In genomic region chr3:114687157-114687556, GRCh38 we compare ENCODE assay signal across 14 cellular contexts.
A peak's percentile ranks its signal among the peaks of the same experiment; 100 is the strongest.
DNase-seq lines count a peak whose midpoint lies in the region; TF ChIP-seq lines count a peak whose summit lies in the region.
"Had no signal": no experiment of that assay in that cellular context is flagged by ENCODE, and none has a peak within 500 bp of the region (broad histone marks: within the 10 kb centered on the region; RNA-seq: fewer than 3 reads in every experiment).

No MANE protein-coding gene starts in this region.

- no peak overlapping the region for H4K8ac ChIP-seq in neuronal stem cell (ENCODE audit: low read depth, low read length)

- H3K79me2 ChIP-seq in ACC112 (ENCODE audit: control insufficient read depth, insufficient read depth, low read length, unreplicated experiment) (no peaks in the 10 kb centered on the region), fibroblast of lung (ENCODE audit: control insufficient read depth, insufficient read depth, low read length) (no peaks in the 10 kb centered on the region)

- H2AFZ ChIP-seq in ACC112 (ENCODE audit: low read length, unreplicated experiment) (peak overlapping the region; percentile 70), fibroblast of lung (ENCODE audit: low read length) (peak overlapping the region; percentile 64), neuronal stem cell (ENCODE audit: low read length) (no peak overlapping the region)

- DNase-seq in OCI-M1 (lab: John Stamatoyannopoulos, UW): peak; percentile 34
- DNase-seq in fibroblast of lung (ENCODE audit: low read depth in 2 of 2): no peak
- DNase-seq in osteocyte (ENCODE audit: extremely low spot score, unreplicated experiment): no peak
- DNase-seq in neuronal stem cell (ENCODE audit: low spot score): no peak
- DNase-seq in HT-29 (ENCODE audit: low spot score): no peak
- DNase-seq in COLO668 (lab: John Stamatoyannopoulos, UW; ENCODE audit: unreplicated experiment): no peak
- DNase-seq: CD4-positive, alpha-beta memory T cell; DMS79 treated with DMSO at 0.1 percent for 48 hours; NCI-H1092; NCI-H1694 treated with DMSO at 0.1 percent for 48 hours; NCI-H69; PC-3 had no signal

- H3K36me3 ChIP-seq in ACC112 (ENCODE audit: insufficient read depth, low read length) (no peaks in the 10 kb centered on the region), fibroblast of lung (ENCODE audit: control insufficient read depth, insufficient read depth, low read length) (no peaks in the 10 kb centered on the region), neuronal stem cell (replicated peaks in 1 of 2; ENCODE audit: control insufficient read depth in 2 of 2, insufficient read depth in 2 of 2, low read length in 2 of 2) (no peaks in the 10 kb centered on the region)

- peak overlapping the region; percentile 59 for H3K27ac Mint-ChIP-seq in osteocyte (ENCODE audit: unreplicated experiment)

- H3K4me2 ChIP-seq in fibroblast of lung (ENCODE audit: extremely low read depth, insufficient read depth, low read length) (no peak overlapping the region), neuronal stem cell (ENCODE audit: insufficient read depth, low read length, poor library complexity, severe bottlenecking) (no peak overlapping the region)
- H3K4me2 ChIP-seq: A549 had no signal

- H3K9ac ChIP-seq in fibroblast of lung (ENCODE audit: insufficient read depth, low read length): no peak overlapping the region
- H3K9ac ChIP-seq in neuronal stem cell (ENCODE audit: low read depth, low read length, poor library complexity): no peak overlapping the region

- H3K14ac ChIP-seq in neuronal stem cell (ENCODE audit: low read length): no peak overlapping the region

- no peaks in the 10 kb centered on the region for H3K27me3 ChIP-seq in ACC112 (ENCODE audit: insufficient read depth, low read length)
- H3K27me3 ChIP-seq in fibroblast of lung (ENCODE audit: control insufficient read depth, insufficient read depth, low read length): no peaks in the 10 kb centered on the region
- no peaks in the 10 kb centered on the region for H3K27me3 ChIP-seq in neuronal stem cell (ENCODE audit: control insufficient read depth in 3 of 3, insufficient read depth in 3 of 3, low read depth in 1 of 3, low read length in 3 of 3)

- H2BK120ac ChIP-seq in neuronal stem cell (ENCODE audit: low read depth, low read length): no peak overlapping the region

- no CpG with 5 or more reads among the region's 3 CpGs for WGBS in neuronal stem cell (ENCODE audit: extremely low coverage in 2 of 2, insufficient read length in 2 of 2, insufficient replicate concordance in 1 of 2), 2 donors

- H3K23ac ChIP-seq in neuronal stem cell (ENCODE audit: low read depth, low read length, poor library complexity): no peak overlapping the region

- H3K79me1 ChIP-seq in neuronal stem cell (ENCODE audit: low read depth, low read length): no peaks in the 10 kb centered on the region

- no peaks in the 10 kb centered on the region for H3K27me3 Mint-ChIP-seq in osteocyte (ENCODE audit: unreplicated experiment)
- H3K27me3 Mint-ChIP-seq: CD4-positive, alpha-beta memory T cell had no signal

- H3K36me3 Mint-ChIP-seq in osteocyte (ENCODE audit: unreplicated experiment): no peaks in the 10 kb centered on the region

- H3K4me1 ChIP-seq in ACC112 (ENCODE audit: control insufficient read depth, insufficient read depth, low read length, unreplicated experiment) (peaks cover 4% of the 10 kb centered on the region), fibroblast of lung (ENCODE audit: control insufficient read depth, extremely low read depth, insufficient read depth, low read length) (no peaks in the 10 kb centered on the region), neuronal stem cell (ENCODE audit: control insufficient read depth in 2 of 2, insufficient read depth in 1 of 2, low read depth in 1 of 2, low read length in 2 of 2) (peaks cover 2 to 14% of the 10 kb centered on the region in 2 donors)

- H2AK5ac ChIP-seq in neuronal stem cell (ENCODE audit: low read depth, low read length): no peak overlapping the region

- no peak overlapping the region for H3K4ac ChIP-seq in neuronal stem cell (ENCODE audit: low read length)

- H4K91ac ChIP-seq in neuronal stem cell (ENCODE audit: low read depth, low read length, poor library complexity): no peak overlapping the region

- H3K27ac ChIP-seq in ACC112 (ENCODE audit: low read depth, low read length) (no peak overlapping the region), fibroblast of lung (ENCODE audit: insufficient read depth, low read length) (no peak overlapping the region), neuronal stem cell (replicated peaks; ENCODE audit: low read length) (no peak overlapping the region)
- H3K27ac ChIP-seq: A549 had no signal

- peaks cover 24% of the 10 kb centered on the region for H3K4me1 Mint-ChIP-seq in osteocyte (ENCODE audit: unreplicated experiment)

- no peaks in the 10 kb centered on the region for H3K9me3 ChIP-seq in fibroblast of lung (ENCODE audit: control insufficient read depth, insufficient read depth, low read depth, low read length)
- no peaks in the 10 kb centered on the region for H3K9me3 ChIP-seq in neuronal stem cell (replicated peaks in 1 of 2; ENCODE audit: control insufficient read depth in 2 of 2, insufficient read depth in 1 of 2, low read depth in 1 of 2, low read length in 2 of 2)
- H3K9me3 ChIP-seq: A549 had no signal

- H2BK15ac ChIP-seq in neuronal stem cell (ENCODE audit: low read length): no peak overlapping the region

- H3K4me3 ChIP-seq in ACC112 (ENCODE audit: low read depth, low read length) (no peak overlapping the region), fibroblast of lung (replicated peaks in 1 of 4; ENCODE audit: control extremely low read depth in 1 of 4, insufficient read depth in 1 of 4, low read depth in 3 of 4, low read length in 4 of 4) (no peak overlapping the region), neuronal stem cell (ENCODE audit: low read length in 2 of 2) (no peak overlapping the region)
- H3K4me3 ChIP-seq: A549 had no signal

- no peaks in the 10 kb centered on the region for H3K9me3 Mint-ChIP-seq in osteocyte (ENCODE audit: unreplicated experiment)
- H3K9me3 Mint-ChIP-seq: CD4-positive, alpha-beta memory T cell had no signal

- no peaks in the 10 kb centered on the region for H4K20me1 ChIP-seq in fibroblast of lung (ENCODE audit: control insufficient read depth, extremely low read depth, insufficient read depth, low read length)

- TF ChIP-seq CTCF in fibroblast of lung (conservative IDR thresholded peaks at IDR 0.05 in 1 of 2, IDR thresholded peaks at IDR 0.05 in 1 of 2; ENCODE audit: low read depth in 1 of 2, low read length in 2 of 2) (no peak), osteocyte (IDR thresholded peaks at IDR 0.05) (no peak)

- H2BK5ac ChIP-seq in neuronal stem cell (ENCODE audit: low read length): no peak overlapping the region

- H2BK12ac ChIP-seq in neuronal stem cell (ENCODE audit: low read length): no peak overlapping the region

- H3K4me3 Mint-ChIP-seq in osteocyte (ENCODE audit: unreplicated experiment): no peak overlapping the region
- H3K4me3 Mint-ChIP-seq: CD4-positive, alpha-beta memory T cell had no signal

- H3K18ac ChIP-seq in neuronal stem cell (ENCODE audit: low read length): no peak overlapping the region
